In genomic region chr10:122310311-122311050, GRCh38 we compare ENCODE assay signal across 16 cellular contexts. TPM values are rescaled to one million over a fixed set of nuclear protein-coding genes. Genes with fewer than 3 reads are reported as not detected.
DNase-seq lines count a peak whose midpoint lies in the region; ATAC-seq and TF ChIP-seq lines count a peak whose summit lies in the region.
"Had no signal": no experiment of that assay in that cellular context is flagged by ENCODE, and none has a peak within 500 bp of the region (broad histone marks: within the 10 kb centered on the region; RNA-seq: fewer than 3 reads in every experiment).

No MANE protein-coding gene starts in this region.

- H3K36me3 ChIP-seq in lower lobe of right lung, result no peaks in the 10 kb centered on the region
- H3K36me3 ChIP-seq: gastrocnemius medialis had no signal

- intact Hi-C loops in lower lobe of right lung (cut with DNase I), result no loop called here

- ATAC-seq in lower lobe of right lung (peak; percentile 35 to 36), HG03460 (IDR thresholded peaks at IDR 0.05; ENCODE audit: unreplicated experiment) (no peak), SK-N-SH treated with all-trans-retinoic acid at 6 μM for 48 hours (no peak), GM21723 (IDR thresholded peaks at IDR 0.05; ENCODE audit: unreplicated experiment) (no peak)
- ATAC-seq: gastrocnemius medialis; stimulated activated naive CD8-positive, alpha-beta T cell treated with anti-CD3 and anti-CD28 coated beads, Interleukin-15, Interleukin-2, amounts not matched to agents 100 U/mL and 50 U/mL, for 24 hours had no signal

- peak; percentile 6 to 36 for DNase-seq in NCI-H526 (lab: John Stamatoyannopoulos, UW)
- DNase-seq in NCI-H526 treated with DMSO at 0.1 percent for 48 hours (lab: John Stamatoyannopoulos, UW), result no peak
- DNase-seq in chondrocyte (ENCODE audit: low spot score), result no peak
- DNase-seq in lower lobe of right lung, result no peak
- no peak for DNase-seq in type B pancreatic cell (ENCODE audit: extremely low spot score, unreplicated experiment)
- DNase-seq: DMS79; gastrocnemius medialis; Kasumi-1; NCI-H82; stimulated activated naive CD8-positive, alpha-beta T cell treated with anti-CD3 and anti-CD28 coated beads, Interleukin-15, Interleukin-2, amounts not matched to agents 100 U/mL and 50 U/mL, for 24 hours had no signal

- no peak overlapping the region for H3K27ac ChIP-seq in lower lobe of right lung

- H3K9me3 Mint-ChIP-seq in chondrocyte (ENCODE audit: low read depth), result peaks cover 5% of the 10 kb centered on the region
- peaks cover 8% of the 10 kb centered on the region for H3K9me3 Mint-ChIP-seq in type B pancreatic cell

- H3K4me3 Mint-ChIP-seq in chondrocyte (ENCODE audit: unreplicated experiment) (no peak overlapping the region), type B pancreatic cell (peak overlapping the region; percentile 71)

- H3K9me3 ChIP-seq in lower lobe of right lung, result no peaks in the 10 kb centered on the region
- H3K9me3 ChIP-seq: gastrocnemius medialis had no signal

- no peak overlapping the region for H3K4me3 ChIP-seq in lower lobe of right lung
- H3K4me3 ChIP-seq: gastrocnemius medialis had no signal

- peaks cover 55% of the 10 kb centered on the region for H3K4me1 Mint-ChIP-seq in chondrocyte (ENCODE audit: low read depth)
- peaks cover 35% of the 10 kb centered on the region for H3K4me1 Mint-ChIP-seq in type B pancreatic cell (ENCODE audit: unreplicated experiment)

- H3K27me3 Mint-ChIP-seq in chondrocyte (ENCODE audit: low read depth) (no peaks in the 10 kb centered on the region), type B pancreatic cell (no peaks in the 10 kb centered on the region)

- H3K4me1 ChIP-seq in lower lobe of right lung, result peaks cover 13% of the 10 kb centered on the region

- peak; percentile 43 for TF ChIP-seq CTCF in chondrocyte (IDR thresholded peaks at IDR 0.05)
- no peak for TF ChIP-seq CTCF in lower lobe of right lung (IDR thresholded peaks at IDR 0.05)
- TF ChIP-seq CTCF in type B pancreatic cell (conservative IDR thresholded peaks at IDR 0.05), result peak; percentile 16

- H3K27ac Mint-ChIP-seq in chondrocyte (ENCODE audit: unreplicated experiment) (peak overlapping the region; percentile 77), type B pancreatic cell (peak overlapping the region; percentile 92)

- H3K36me3 Mint-ChIP-seq in chondrocyte (ENCODE audit: low read depth) (no peaks in the 10 kb centered on the region), type B pancreatic cell (no peaks in the 10 kb centered on the region)

- H3K27me3 ChIP-seq in lower lobe of right lung (ENCODE audit: low read depth), result no peaks in the 10 kb centered on the region
- H3K27me3 ChIP-seq: gastrocnemius medialis had no signal

TF ChIP-seq in SK-N-SH treated with all-trans-retinoic acid at 6 μM for 48 hours, 23 proteins besides CTCF, POLR2A, EP300 and RAD21:
- no peak for TF ChIP-seq TCF4 (CRISPR knock-in tag; IDR thresholded peaks at IDR 0.05; ENCODE audit: borderline replicate concordance)
- TF ChIP-seq OSR1 (CRISPR knock-in tag; IDR thresholded peaks at IDR 0.05), result no peak
- TF ChIP-seq POU6F1 (CRISPR knock-in tag; IDR thresholded peaks at IDR 0.05; ENCODE audit: borderline replicate concordance, low read depth), result no peak
- TF ChIP-seq PATZ1 (CRISPR knock-in tag; IDR thresholded peaks at IDR 0.05; ENCODE audit: borderline replicate concordance), result no peak
- no peak for TF ChIP-seq ZFP3 (CRISPR knock-in tag; IDR thresholded peaks at IDR 0.05)
- no peak for TF ChIP-seq GLIS3 (CRISPR knock-in tag; IDR thresholded peaks at IDR 0.05)
- TF ChIP-seq CSDC2 (CRISPR knock-in tag; IDR thresholded peaks at IDR 0.05), result no peak
- no peak for TF ChIP-seq ZC3H10 (CRISPR knock-in tag; IDR thresholded peaks at IDR 0.05)
- TF ChIP-seq TOX (CRISPR knock-in tag; IDR thresholded peaks at IDR 0.05; ENCODE audit: borderline replicate concordance), result no peak
- no peak for TF ChIP-seq ZNF565 (CRISPR knock-in tag; conservative IDR thresholded peaks at IDR 0.05; ENCODE audit: low read depth)
- no peak for TF ChIP-seq ZFP30 (CRISPR knock-in tag; IDR thresholded peaks at IDR 0.05)
- no peak for TF ChIP-seq CREB5 (CRISPR knock-in tag; IDR thresholded peaks at IDR 0.05; ENCODE audit: low read depth)
- TF ChIP-seq ZNF8 (CRISPR knock-in tag; IDR thresholded peaks at IDR 0.05), result no peak

RNA-seq across cellular contexts. Expression of gene BTBD16, which starts 39.4 kb away (rescaled TPM):
- total RNA-seq in chondrocyte (0.10 to 0.29 TPM in 2 of 3 replicates, not detected in the other), lower lobe of right lung (0.62 TPM), type B pancreatic cell (ENCODE audit: low replicate concordance) (0.29 and 0.46 TPM in 2 replicates)
- total RNA-seq: A172; myocyte; T-helper 2 cell treated with Interferon-gamma antibody and Interleukin-4, amounts not matched to agents 100 ng/mL and 5 ng/mL, for 36 hours had no signal

Comparison
In these comparisons a context has a peak if more than half of its experiments do, and no peak if none do; other contexts are left out.
1. DNase-seq: peak in NCI-H526 (2 of 2); none in NCI-H526 treated with DMSO at 0.1 percent for 48 hours (single experiment), chondrocyte (single experiment), lower lobe of right lung (single experiment) and type B pancreatic cell (single experiment).
2. ATAC-seq: peak in lower lobe of right lung (2 of 2); none in HG03460 (single experiment), SK-N-SH treated with all-trans-retinoic acid at 6 μM for 48 hours (single experiment) and GM21723 (single experiment).